17 cellular contexts compared by ENCODE assay signal in the genomic region with DNA sequence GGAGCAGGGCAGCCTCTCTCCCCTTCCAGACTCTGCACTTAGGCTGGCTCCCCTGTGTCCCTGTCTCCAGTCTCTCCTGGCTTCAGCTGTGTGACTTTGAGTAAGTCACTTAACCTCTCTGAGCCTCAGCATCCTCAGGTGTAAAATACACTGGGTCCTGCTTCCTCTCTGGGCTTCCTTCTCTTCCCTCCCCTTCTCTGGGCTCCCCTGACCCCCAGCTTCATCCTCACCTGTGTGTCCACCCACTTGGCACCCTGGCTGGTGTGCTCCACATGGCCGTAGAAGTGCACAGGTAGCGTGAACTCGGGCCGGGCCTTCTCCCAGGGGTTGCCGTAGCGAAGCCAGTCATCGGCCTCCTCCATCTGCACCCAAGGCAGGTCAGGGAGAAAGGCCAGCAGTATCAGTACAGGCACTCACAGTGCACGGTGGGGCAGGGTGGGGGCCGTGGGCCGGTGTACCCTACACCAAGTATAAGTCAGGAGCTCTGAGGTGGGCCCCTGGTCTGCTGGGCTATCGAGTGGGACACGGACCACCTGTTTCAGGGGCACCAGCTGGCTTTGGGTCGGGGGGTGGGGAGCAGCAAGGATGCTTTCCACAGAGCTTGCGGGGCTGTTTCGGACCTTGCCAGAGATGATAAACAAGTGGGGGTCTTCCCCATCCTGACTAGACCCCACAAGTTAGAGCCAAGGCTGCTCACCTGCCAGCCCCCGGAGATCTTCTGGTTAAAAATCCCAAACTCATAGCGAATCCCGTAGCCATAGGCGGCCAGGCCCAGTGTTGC. TPM values are rescaled to one million over a fixed set of nuclear protein-coding genes. Genes with fewer than 3 reads are reported as not detected.
DNase-seq lines count a peak whose midpoint lies in the region; ATAC-seq and TF ChIP-seq lines count a peak whose summit lies in the region.
"Had no signal": no experiment of that assay in that cellular context is flagged by ENCODE, and none has a peak within 500 bp of the region (broad histone marks: within the 10 kb centered on the region; RNA-seq: fewer than 3 reads in every experiment).

No MANE protein-coding gene starts in this region.

- CTCF ChIA-PET in MCF 10A (lab: Yijun Ruan, JAX) = interaction anchor here (0.6 to 1.3 kb wide), 3 partner anchors 14 to 427 kb away, joined by 3 read pairs; a partner anchor contains a TSS

- H3K27me3 Mint-ChIP-seq in activated naive CD8-positive, alpha-beta T cell treated with anti-CD3 and anti-CD28 coated beads, Interleukin-2, amount 10 ng/mL, durations not matched to agents 7 days and 5 days = no peaks in the 10 kb centered on the region
- H3K27me3 Mint-ChIP-seq in MCF 10A (ENCODE audit: insufficient read depth, unreplicated experiment) = no peaks in the 10 kb centered on the region
- H3K27me3 Mint-ChIP-seq: brain, memory B cell had no signal

- DNase-seq in Right ventricle myocardium superior (peak; percentile 38), left ventricle myocardium inferior (no peak), mesenteric fat pad (ENCODE audit: low spot score) (peak; percentile 86), tibial artery (peak; percentile 20 to 61), MCF 10A (ENCODE audit: unreplicated experiment) (no peak), NCI-H69 (lab: John Stamatoyannopoulos, UW) (no peak), iPS-NIHi7 (ENCODE audit: extremely low spot score) (no peak)
- peak; percentile 24 for DNase-seq in activated naive CD8-positive, alpha-beta T cell treated with anti-CD3 and anti-CD28 coated beads, Interleukin-2, amount 10 ng/mL, durations not matched to agents 7 days and 5 days
- DNase-seq: activated gamma-delta T cell treated with Interleukin-2 at 50 U/mL for 16 hours, IMR-90, NCI-H1930, NCI-H446, substantia nigra had no signal

- POLR2A ChIA-PET in activated naive CD8-positive, alpha-beta T cell treated with anti-CD3 and anti-CD28 coated beads, Interleukin-2, amount 10 ng/mL, durations not matched to agents 7 days and 5 days (lab: Charles Lee) = interaction anchor here (0.5 to 14.2 kb wide), 3 partner anchors 13 to 376 kb away, joined by 3 to 278 read pairs (median 4); a partner anchor contains a TSS
- POLR2A ChIA-PET in MCF 10A (lab: Yijun Ruan, JAX) = interaction anchor here (1.1 kb wide), 1 partner anchor 18 kb away, joined by 3 read pairs; no protein-coding TSS in a partner anchor

- no peak overlapping the region for H3K4me3 Mint-ChIP-seq in activated naive CD8-positive, alpha-beta T cell treated with anti-CD3 and anti-CD28 coated beads, Interleukin-2, amount 10 ng/mL, durations not matched to agents 7 days and 5 days
- no peak overlapping the region for H3K4me3 Mint-ChIP-seq in MCF 10A (ENCODE audit: unreplicated experiment)
- H3K4me3 Mint-ChIP-seq: brain; memory B cell; T-helper 1 cell treated with Interleukin-12 subunit alpha and Interleukin-12 subunit beta and Interleukin-4 antibody, amounts not matched to agents 30 μg/mL and 1 μg/mL, for 36 hours had no signal

- TF ChIP-seq CTCF in left ventricle myocardium inferior (IDR thresholded peaks at IDR 0.05; ENCODE audit: borderline replicate concordance) (no peak), tibial artery (IDR thresholded peaks at IDR 0.05) (no peak), MCF 10A (IDR thresholded peaks at IDR 0.05; ENCODE audit: unreplicated experiment) (no peak)

- H3K9me3 ChIP-seq in left ventricle myocardium inferior (replicated peaks) (no peaks in the 10 kb centered on the region), tibial artery (no peaks in the 10 kb centered on the region)

- no peak for ATAC-seq in Right ventricle myocardium superior (ENCODE audit: poor library complexity)
- ATAC-seq in activated naive CD8-positive, alpha-beta T cell treated with anti-CD3 and anti-CD28 coated beads, Interleukin-2, amount 10 ng/mL, durations not matched to agents 7 days and 5 days (ENCODE audit: low read depth) = no peak
- ATAC-seq: esophagus mucosa had no signal

- peaks cover 10% of the 10 kb centered on the region for H3K36me3 Mint-ChIP-seq in activated naive CD8-positive, alpha-beta T cell treated with anti-CD3 and anti-CD28 coated beads, Interleukin-2, amount 10 ng/mL, durations not matched to agents 7 days and 5 days
- peaks cover 8% of the 10 kb centered on the region for H3K36me3 Mint-ChIP-seq in MCF 10A (ENCODE audit: insufficient read depth, unreplicated experiment)
- H3K36me3 Mint-ChIP-seq: brain had no signal

- intact Hi-C loops in Right ventricle myocardium superior (cut with DNase I) (no loop called here), left ventricle myocardium inferior (cut with micrococcal nuclease) (no loop called here), tibial artery (cut with DNase I; ENCODE audit: low total_unique reads) (no loop called here), MCF 10A (cut with micrococcal nuclease) (no loop called here)

- H3K36me3 ChIP-seq in left ventricle myocardium inferior (peaks cover 19% of the 10 kb centered on the region), tibial artery (peaks cover 3 to 34% (median 4%) of the 10 kb centered on the region in 3 donors)

- H3K4me1 ChIP-seq in left ventricle myocardium inferior = peaks cover 51% of the 10 kb centered on the region
- peaks cover 8 to 45% (median 37%) of the 10 kb centered on the region in 4 donors for H3K4me1 ChIP-seq in tibial artery

- H3K9me3 Mint-ChIP-seq in activated naive CD8-positive, alpha-beta T cell treated with anti-CD3 and anti-CD28 coated beads, Interleukin-2, amount 10 ng/mL, durations not matched to agents 7 days and 5 days = no peaks in the 10 kb centered on the region
- H3K9me3 Mint-ChIP-seq in MCF 10A (ENCODE audit: unreplicated experiment) = no peaks in the 10 kb centered on the region
- H3K9me3 Mint-ChIP-seq: brain; memory B cell; T-helper 1 cell treated with Interleukin-12 subunit alpha and Interleukin-12 subunit beta and Interleukin-4 antibody, amounts not matched to agents 30 μg/mL and 1 μg/mL, for 36 hours had no signal

- no peak overlapping the region for H3K4me3 ChIP-seq in left ventricle myocardium inferior
- no peak overlapping the region for H3K4me3 ChIP-seq in tibial artery

- BruUV-seq in MCF 10A (replicated peaks; lab: Mats Ljungman, UMichigan) = no TSS peak

- no peaks in the 10 kb centered on the region for H3K27me3 ChIP-seq in left ventricle myocardium inferior (ENCODE audit: low read depth)
- no peaks in the 10 kb centered on the region for H3K27me3 ChIP-seq in tibial artery

- H3K4me1 Mint-ChIP-seq in activated naive CD8-positive, alpha-beta T cell treated with anti-CD3 and anti-CD28 coated beads, Interleukin-2, amount 10 ng/mL, durations not matched to agents 7 days and 5 days = peaks cover 30% of the 10 kb centered on the region
- no peaks in the 10 kb centered on the region for H3K4me1 Mint-ChIP-seq in MCF 10A (ENCODE audit: insufficient read depth, unreplicated experiment)

- no peak overlapping the region for H3K27ac Mint-ChIP-seq in activated naive CD8-positive, alpha-beta T cell treated with anti-CD3 and anti-CD28 coated beads, Interleukin-2, amount 10 ng/mL, durations not matched to agents 7 days and 5 days
- no peak overlapping the region for H3K27ac Mint-ChIP-seq in MCF 10A (ENCODE audit: low read depth, unreplicated experiment)
- H3K27ac Mint-ChIP-seq: brain, memory B cell had no signal

- H3K27ac ChIP-seq in left ventricle myocardium inferior (replicated peaks) = no peak overlapping the region
- H3K27ac ChIP-seq in tibial artery = peak overlapping the region in 1 of 2 donors; percentile 93

RNA-seq across cellular contexts. Expression of a gene that starts 2.0 kb away (rescaled TPM):
- total RNA-seq in Right ventricle myocardium superior = 183 TPM
- 89.5 TPM for total RNA-seq in left ventricle myocardium inferior
- total RNA-seq in activated naive CD8-positive, alpha-beta T cell treated with anti-CD3 and anti-CD28 coated beads, Interleukin-2, amount 10 ng/mL, durations not matched to agents 7 days and 5 days = 1 to 10 TPM; 3.8 to 7.2 TPM
- total RNA-seq in mesenteric fat pad = 1.8 TPM
- 0.09 and 0.10 TPM in 2 replicates for total RNA-seq in MCF 10A (2022)

RNA-seq across cellular contexts. Expression of a gene that starts 13.8 kb away (rescaled TPM):
- total RNA-seq in Right ventricle myocardium superior (38.4 TPM), left ventricle myocardium inferior (21.1 TPM), mesenteric fat pad (22.0 TPM), MCF 10A (2022) (not detected in 2 replicates)
- total RNA-seq in activated naive CD8-positive, alpha-beta T cell treated with anti-CD3 and anti-CD28 coated beads, Interleukin-2, amount 10 ng/mL, durations not matched to agents 7 days and 5 days = 100 to 1,000 TPM; 159 to 162 TPM
- total RNA-seq: IMR-90 had no signal

RNA-seq across cellular contexts. Expression of a gene that starts 20.6 kb away (rescaled TPM):
- total RNA-seq in Right ventricle myocardium superior = 182 TPM
- total RNA-seq in left ventricle myocardium inferior = 188 TPM
- 100 to 1,000 TPM; 519 to 524 TPM for total RNA-seq in activated naive CD8-positive, alpha-beta T cell treated with anti-CD3 and anti-CD28 coated beads, Interleukin-2, amount 10 ng/mL, durations not matched to agents 7 days and 5 days
- total RNA-seq in mesenteric fat pad = 302 TPM
- 446 and 503 TPM in 2 replicates for total RNA-seq in MCF 10A (2022)

RNA-seq across cellular contexts. Expression of a gene that starts 34.7 kb away (rescaled TPM):
- 0.86 TPM for total RNA-seq in Right ventricle myocardium superior
- 0.71 TPM for total RNA-seq in left ventricle myocardium inferior
- under 1 TPM in 1 of 2 experiments, not detected in 1; 0.36 TPM for total RNA-seq in activated naive CD8-positive, alpha-beta T cell treated with anti-CD3 and anti-CD28 coated beads, Interleukin-2, amount 10 ng/mL, durations not matched to agents 7 days and 5 days
- 8.8 TPM for total RNA-seq in mesenteric fat pad
- not detected in 2 replicates for total RNA-seq in MCF 10A (2022)

RNA-seq across cellular contexts. Expression of a gene that starts 45.3 kb away (rescaled TPM):
- total RNA-seq in Right ventricle myocardium superior (7.7 TPM), left ventricle myocardium inferior (7.5 TPM), mesenteric fat pad (18.2 TPM), MCF 10A (2022) (4.9 and 6.8 TPM in 2 replicates)
- 10 to 100 TPM; 92.0 to 96.2 TPM for total RNA-seq in activated naive CD8-positive, alpha-beta T cell treated with anti-CD3 and anti-CD28 coated beads, Interleukin-2, amount 10 ng/mL, durations not matched to agents 7 days and 5 days

Comparison
In these comparisons a context has a peak if more than half of its experiments do, and no peak if none do; other contexts are left out.
1. DNase-seq: peak in Right ventricle myocardium superior (single experiment), activated naive CD8-positive, alpha-beta T cell treated with anti-CD3 and anti-CD28 coated beads, Interleukin-2, amount 10 ng/mL, durations not matched to agents 7 days and 5 days (single experiment), mesenteric fat pad (single experiment) and tibial artery (2 of 2); none in left ventricle myocardium inferior (single experiment), MCF 10A (single experiment), NCI-H69 (single experiment) and iPS-NIHi7 (single experiment).
2. RNA of a gene that starts 2.0 kb away (total RNA-seq): 183 TPM in Right ventricle myocardium superior (single experiment) and 89.5 TPM in left ventricle myocardium inferior (single experiment); 3.8 to 7.2 TPM in activated naive CD8-positive, alpha-beta T cell treated with anti-CD3 and anti-CD28 coated beads, Interleukin-2, amount 10 ng/mL, durations not matched to agents 7 days and 5 days, 1.8 TPM in mesenteric fat pad (single experiment) and 0.09 to 0.10 TPM in MCF 10A; every median in the first group is over 10 times any median in the second.
3. RNA of a gene that starts 13.8 kb away (total RNA-seq): 159 to 162 TPM in activated naive CD8-positive, alpha-beta T cell treated with anti-CD3 and anti-CD28 coated beads, Interleukin-2, amount 10 ng/mL, durations not matched to agents 7 days and 5 days, 38.4 TPM in Right ventricle myocardium superior (single experiment), 22.0 TPM in mesenteric fat pad (single experiment) and 21.1 TPM in left ventricle myocardium inferior (single experiment); not detected in MCF 10A; every median in the first group is over 10 times any median in the second.